In genomic region chr16:70540994-70541393, GRCh38 we compare ENCODE assay signal across 28 cellular contexts.
"Had no signal": no experiment of that assay in that cellular context is flagged by ENCODE, and none has a peak within 500 bp of the region (broad histone marks: within the 10 kb centered on the region; RNA-seq: fewer than 3 reads in every experiment).

No MANE protein-coding gene starts in this region.

- H3K27me3 Mint-ChIP-seq: activated B cell treated with CpG ODN at 0.5 μM for 24 hours; activated naive CD4-positive, alpha-beta T cell treated with anti-CD3 and anti-CD28 coated beads, Interleukin-2, amount 10 ng/mL, durations not matched to agents 7 days and 5 days; naive B cell had no signal

- FAIRE-seq: endometrium, frontal cortex, islet of Langerhans, pancreas had no signal

- H3K4me2 ChIP-seq: smooth muscle cell had no signal

- H3K4me1 Mint-ChIP-seq: activated B cell treated with CpG ODN at 0.5 μM for 24 hours, mesothelial cell of epicardium had no signal

- H3K4me1 ChIP-seq: body of pancreas, colonic mucosa, pancreas, prostate gland, sigmoid colon, tibial artery, upper lobe of right lung had no signal

- H3K9me3 ChIP-seq: body of pancreas, colonic mucosa, esophagus squamous epithelium, left lung, pancreas, prostate gland, sigmoid colon, suprapubic skin, tibial artery, upper lobe of right lung had no signal

- H3K4me3 ChIP-seq: body of pancreas, cardiac muscle cell, colonic mucosa, esophagus squamous epithelium, left lung, pancreas, prostate gland, sigmoid colon, smooth muscle cell, suprapubic skin, tibial artery, upper lobe of right lung had no signal

- ATAC-seq: activated CD8-positive, alpha-beta T cell treated with anti-CD3 and anti-CD28 coated beads, Interleukin-2, amount 10 ng/mL, durations not matched to agents 7 days and 5 days; body of pancreas; left lung; pancreas; upper lobe of right lung had no signal

- H3K27ac ChIP-seq: body of pancreas, cardiac muscle cell, colonic mucosa, epithelial cell of prostate, esophagus squamous epithelium, left lung, pancreas, prostate gland, sigmoid colon, suprapubic skin, tibial artery, upper lobe of right lung had no signal

- H3K27me3 ChIP-seq: body of pancreas, cardiac muscle cell, colonic mucosa, esophagus squamous epithelium, left lung, pancreas, sigmoid colon, suprapubic skin, tibial artery, upper lobe of right lung had no signal

- H3K27ac Mint-ChIP-seq: activated B cell treated with CpG ODN at 0.5 μM for 24 hours; activated CD8-positive, alpha-beta T cell treated with anti-CD3 and anti-CD28 coated beads, Interleukin-2, amount 10 ng/mL, durations not matched to agents 7 days and 5 days; activated naive CD4-positive, alpha-beta T cell treated with anti-CD3 and anti-CD28 coated beads, Interleukin-2, amount 10 ng/mL, durations not matched to agents 7 days and 5 days; mesothelial cell of epicardium; naive B cell had no signal

- DNase-seq: activated B cell treated with CpG ODN at 0.5 μM for 24 hours; activated CD8-positive, alpha-beta T cell treated with anti-CD3 and anti-CD28 coated beads, Interleukin-2, amount 10 ng/mL, durations not matched to agents 7 days and 5 days; activated gamma-delta T cell; activated naive CD4-positive, alpha-beta T cell treated with anti-CD3 and anti-CD28 coated beads, Interleukin-2, amount 10 ng/mL, durations not matched to agents 7 days and 5 days; amygdala; body of pancreas; cerebellar nuclear complex; colonic mucosa; effector CD8-positive, alpha-beta T cell; esophagus squamous epithelium; left lung; naive B cell; pancreas; retina; sigmoid colon; stimulated activated CD4-positive, alpha-beta T cell treated with anti-CD3 and anti-CD28 coated beads, Interleukin-1b, Interleukin-23, amount 100 ng/mL, for 48 hours; stimulated activated naive CD4-positive, alpha-beta T cell; tibial artery; upper lobe of right lung had no signal

- H3K9me3 Mint-ChIP-seq: activated B cell treated with CpG ODN at 0.5 μM for 24 hours; activated naive CD4-positive, alpha-beta T cell treated with anti-CD3 and anti-CD28 coated beads, Interleukin-2, amount 10 ng/mL, durations not matched to agents 7 days and 5 days; mesothelial cell of epicardium; naive B cell had no signal

- H3K4me3 Mint-ChIP-seq: activated B cell treated with CpG ODN at 0.5 μM for 24 hours; activated CD8-positive, alpha-beta T cell treated with anti-CD3 and anti-CD28 coated beads, Interleukin-2, amount 10 ng/mL, durations not matched to agents 7 days and 5 days; activated naive CD4-positive, alpha-beta T cell treated with anti-CD3 and anti-CD28 coated beads, Interleukin-2, amount 10 ng/mL, durations not matched to agents 7 days and 5 days; mesothelial cell of epicardium had no signal
